In genomic region chr1:101002551-101002950, GRCh38 we compare ENCODE assay signal across 1 cellular context.
TF ChIP-seq lines count a peak whose summit lies in the region.

No MANE protein-coding gene starts in this region.

TF ChIP-seq in GM23338, 12 proteins besides CTCF, POLR2A, EP300 and RAD21 (continued from another document):
- TF ChIP-seq, protein P1, sequence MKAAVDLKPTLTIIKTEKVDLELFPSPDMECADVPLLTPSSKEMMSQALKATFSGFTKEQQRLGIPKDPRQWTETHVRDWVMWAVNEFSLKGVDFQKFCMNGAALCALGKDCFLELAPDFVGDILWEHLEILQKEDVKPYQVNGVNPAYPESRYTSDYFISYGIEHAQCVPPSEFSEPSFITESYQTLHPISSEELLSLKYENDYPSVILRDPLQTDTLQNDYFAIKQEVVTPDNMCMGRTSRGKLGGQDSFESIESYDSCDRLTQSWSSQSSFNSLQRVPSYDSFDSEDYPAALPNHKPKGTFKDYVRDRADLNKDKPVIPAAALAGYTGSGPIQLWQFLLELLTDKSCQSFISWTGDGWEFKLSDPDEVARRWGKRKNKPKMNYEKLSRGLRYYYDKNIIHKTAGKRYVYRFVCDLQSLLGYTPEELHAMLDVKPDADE (IDR thresholded peaks at IDR 0.05): no peak
- TF ChIP-seq EZH2phosphoT487 (IDR thresholded peaks at IDR 0.05; ENCODE audit: unreplicated experiment): no peak
- no peak for TF ChIP-seq CREB1 (CRISPR knock-in tag; IDR thresholded peaks at IDR 0.05; ENCODE audit: low read depth)
- no peak for TF ChIP-seq NANOG (IDR thresholded peaks at IDR 0.05; ENCODE audit: borderline replicate concordance)
- TF ChIP-seq ZNF114 (CRISPR knock-in tag; IDR thresholded peaks at IDR 0.05): no peak
